ENCODE assay signal across 21 cellular contexts in the genomic region with DNA sequence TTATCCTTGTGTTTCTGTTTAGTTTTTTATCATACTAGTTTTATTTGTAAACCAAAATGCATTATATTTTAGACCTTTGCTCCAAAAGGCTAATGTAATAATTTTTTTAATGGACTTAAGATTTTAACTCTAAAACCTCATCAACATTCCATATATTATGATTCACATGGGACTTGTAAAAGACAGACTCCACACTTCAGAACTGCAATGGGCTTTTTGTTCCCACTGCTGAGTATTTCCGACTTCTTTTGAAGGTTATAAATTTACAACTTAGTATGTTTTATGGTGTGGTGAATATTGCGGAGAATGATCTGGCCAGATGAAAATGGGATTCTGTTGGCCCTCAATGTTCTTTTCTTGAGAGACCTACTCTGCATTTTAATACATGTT.
DNase-seq lines count a peak whose midpoint lies in the region; FAIRE-seq and TF ChIP-seq lines count a peak whose summit lies in the region.
"Had no signal": no experiment of that assay in that cellular context is flagged by ENCODE, and none has a peak within 500 bp of the region (broad histone marks: within the 10 kb centered on the region; RNA-seq: fewer than 3 reads in every experiment).

No MANE protein-coding gene starts in this region.

- intact Hi-C loops in tibial artery (cut with DNase I; ENCODE audit: low total_unique reads) = no loop called here

- H3K4me1 ChIP-seq in mesodermal cell (ENCODE audit: control insufficient read depth, insufficient read depth, low read length, poor library complexity, severe bottlenecking) (no peaks in the 10 kb centered on the region), tibial artery (peaks cover 0 to 14% (median 6%) of the 10 kb centered on the region in 4 donors)
- H3K4me1 ChIP-seq: BLaER1 had no signal

- 100% methylated on average over 1 of the region's 2 CpGs; no CpG with 5 or more reads in 1 of the 2 experiments for WGBS in mesodermal cell (ENCODE audit: insufficient coverage in 2 of 2), 2 experiments

- H3K4me3 ChIP-seq in mesodermal cell (ENCODE audit: extremely low read depth, insufficient read depth, low read length, poor library complexity, severe bottlenecking) (no peak overlapping the region), tibial artery (peak overlapping the region in 1 of 2 donors; percentile 10), WERI-Rb-1 (ENCODE audit: low read depth, low read length) (no peak overlapping the region)
- H3K4me3 ChIP-seq: BLaER1, K562, SJCRH30 had no signal

- H3K36me3 ChIP-seq in mesodermal cell (ENCODE audit: control insufficient read depth, insufficient read depth, low read length) = no peaks in the 10 kb centered on the region
- H3K36me3 ChIP-seq in tibial artery = no peaks in the 10 kb centered on the region
- no peaks in the 10 kb centered on the region for H3K36me3 ChIP-seq in WERI-Rb-1
- H3K36me3 ChIP-seq: BLaER1, SJCRH30 had no signal

- H3K27ac ChIP-seq in mesodermal cell (ENCODE audit: low read depth, low read length, severe bottlenecking) (peak overlapping the region; percentile 29), tibial artery (peak overlapping the region; percentile 2 to 19), WERI-Rb-1 (no peak overlapping the region)
- H3K27ac ChIP-seq: BLaER1, RWPE1, SJCRH30 had no signal

- no peaks in the 10 kb centered on the region for H3K9me3 ChIP-seq in mesodermal cell (ENCODE audit: control insufficient read depth, low read length)
- H3K9me3 ChIP-seq in tibial artery = peaks cover 0 to 3% (median 3%) of the 10 kb centered on the region in 3 donors
- H3K9me3 ChIP-seq in WERI-Rb-1 (ENCODE audit: severe bottlenecking) = peaks cover 2% of the 10 kb centered on the region
- H3K9me3 ChIP-seq: BLaER1 had no signal

- FAIRE-seq in G401.6 (lab: Jason Lieb, UNC) (peak; percentile 50), TTC549 (lab: Jason Lieb, UNC) (peak; percentile 26)
- FAIRE-seq: D721Med, GM12891, K562 had no signal

- TF ChIP-seq CTCF in tibial artery (IDR thresholded peaks at IDR 0.05) (no peak), WERI-Rb-1 (IDR thresholded peaks at IDR 0.05; ENCODE audit: low read depth, low read length) (no peak)

- DNase-seq in tibial artery = no peak
- no peak for DNase-seq in activated T-cell treated with anti-CD3 and anti-CD28 coated beads for 4 hours
- DNase-seq in activated CD4-positive, CD25-positive, alpha-beta regulatory T cell treated with anti-CD3 and anti-CD28 coated beads, Interleukin-2, amount 50 U/mL, for 72 hours = no peak
- no peak for DNase-seq in WERI-Rb-1
- DNase-seq in inferior parietal cortex (ENCODE audit: extremely low spot score) = no peak
- DNase-seq: CD8-positive, alpha-beta T cell; DMS79; GDM1; HCEC 1CT; NCI-H1436 treated with DMSO at 0.1 percent for 48 hours; NCI-H2029 treated with DMSO at 0.1 percent for 48 hours; NCI-H748 treated with DMSO at 0.1 percent for 48 hours; SJCRH30 had no signal

- H3K27me3 ChIP-seq in tibial artery = no peaks in the 10 kb centered on the region
- H3K27me3 ChIP-seq in WERI-Rb-1 (ENCODE audit: insufficient read depth, low read depth, severe bottlenecking) = no peaks in the 10 kb centered on the region
- H3K27me3 ChIP-seq: BLaER1, SJCRH30 had no signal
